ENCODE assay signal across 8 cellular contexts in the genomic region with DNA sequence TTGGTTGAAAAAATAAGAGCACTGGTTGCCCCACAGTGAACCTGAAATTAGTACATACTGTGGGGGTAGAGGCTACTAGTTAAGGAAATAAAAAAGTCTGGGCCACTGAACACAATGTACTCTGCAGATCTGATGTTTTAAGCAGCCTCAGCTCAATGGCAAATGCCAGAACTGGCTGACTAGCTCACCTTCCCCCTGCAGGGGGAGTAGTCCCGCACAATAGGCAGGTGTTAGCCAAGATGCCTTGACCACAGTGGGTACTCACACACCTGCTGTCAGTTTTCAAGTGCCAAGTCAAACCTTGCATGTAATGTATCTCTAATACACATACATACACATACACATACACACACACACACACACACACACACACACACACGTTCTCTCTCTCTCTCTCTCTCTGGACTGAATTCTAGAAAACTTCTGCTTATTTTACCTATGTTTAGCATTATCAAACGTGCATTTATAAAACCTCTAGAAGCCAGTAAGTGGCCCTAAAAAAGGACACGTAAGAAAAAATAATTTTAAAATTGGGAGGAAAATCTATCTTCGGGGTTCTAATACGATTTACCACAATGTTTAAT. TPM values are rescaled to one million over a fixed set of nuclear protein-coding genes. Genes with fewer than 3 reads are reported as not detected.
DNase-seq lines count a peak whose midpoint lies in the region; ATAC-seq and TF ChIP-seq lines count a peak whose summit lies in the region.

No MANE protein-coding gene starts in this region.

- H2AFZ ChIP-seq in fibroblast of lung (ENCODE audit: low read length), result no peak overlapping the region

- no peaks in the 10 kb centered on the region for H4K20me1 ChIP-seq in fibroblast of lung (ENCODE audit: control insufficient read depth, extremely low read depth, insufficient read depth, low read length)

- no peaks in the 10 kb centered on the region for H3K4me1 ChIP-seq in fibroblast of lung (ENCODE audit: control insufficient read depth, extremely low read depth, insufficient read depth, low read length)

- no peak overlapping the region for H3K9ac ChIP-seq in fibroblast of lung (ENCODE audit: insufficient read depth, low read length)

- peak; percentile 91 for ATAC-seq in GM21423 (IDR thresholded peaks at IDR 0.05; ENCODE audit: unreplicated experiment)
- ATAC-seq in HG03039 (IDR thresholded peaks at IDR 0.05; ENCODE audit: unreplicated experiment), result no peak
- no peak for ATAC-seq in GM19455 (IDR thresholded peaks at IDR 0.05; ENCODE audit: unreplicated experiment)

- no peaks in the 10 kb centered on the region for H3K9me3 ChIP-seq in WERI-Rb-1 (ENCODE audit: severe bottlenecking)
- no peaks in the 10 kb centered on the region for H3K9me3 ChIP-seq in fibroblast of lung (ENCODE audit: control insufficient read depth, insufficient read depth, low read depth, low read length)

- no peaks in the 10 kb centered on the region for H3K79me2 ChIP-seq in fibroblast of lung (ENCODE audit: control insufficient read depth, insufficient read depth, low read length)

- DNase-seq in EH (ENCODE audit: low read depth) (peak; percentile 26), M059J (ENCODE audit: low read depth) (peak; percentile 57), WERI-Rb-1 (peak; percentile 89), fibroblast of lung (ENCODE audit: low read depth in 2 of 2) (peak; percentile 21 to 37)
- peak; percentile 15 for DNase-seq in stimulated activated CD4-positive, alpha-beta T cell treated with anti-CD3 and anti-CD28 coated beads, Interleukin-12 subunit alpha, Interleukin-12 subunit beta, amount 100 ng/mL, for 4 hours

- H3K36me3 ChIP-seq in WERI-Rb-1 (no peaks in the 10 kb centered on the region), fibroblast of lung (ENCODE audit: control insufficient read depth, insufficient read depth, low read length) (no peaks in the 10 kb centered on the region)

- H3K4me2 ChIP-seq in fibroblast of lung (ENCODE audit: extremely low read depth, insufficient read depth, low read length), result no peak overlapping the region

- H3K27me3 ChIP-seq in WERI-Rb-1 (ENCODE audit: insufficient read depth, low read depth, severe bottlenecking) (no peaks in the 10 kb centered on the region), fibroblast of lung (ENCODE audit: control insufficient read depth, insufficient read depth, low read length) (no peaks in the 10 kb centered on the region)

- H3K27ac ChIP-seq in WERI-Rb-1, result no peak overlapping the region
- no peak overlapping the region for H3K27ac ChIP-seq in fibroblast of lung (ENCODE audit: insufficient read depth, low read length)

- TF ChIP-seq CTCF in WERI-Rb-1 (IDR thresholded peaks at IDR 0.05; ENCODE audit: low read depth, low read length), result peak; percentile 99
- peak; percentile 39 to 59 for TF ChIP-seq CTCF in fibroblast of lung (conservative IDR thresholded peaks at IDR 0.05 in 1 of 2, IDR thresholded peaks at IDR 0.05 in 1 of 2; ENCODE audit: low read depth in 1 of 2, low read length in 2 of 2)

- H3K4me3 ChIP-seq in WERI-Rb-1 (ENCODE audit: low read depth, low read length), result no peak overlapping the region
- H3K4me3 ChIP-seq in fibroblast of lung (replicated peaks in 1 of 4; ENCODE audit: control extremely low read depth in 1 of 4, insufficient read depth in 1 of 4, low read depth in 3 of 4, low read length in 4 of 4), result no peak overlapping the region

RNA-seq across cellular contexts. Expression of a gene that starts 36.1 kb away (rescaled TPM):
- total RNA-seq in M059J (2014; rRNA removed; shearing (Covaris generic)), result 22.4 and 23.2 TPM in 2 replicates
- total RNA-seq in fibroblast of lung, result 8.5 and 12.7 TPM in 2 replicates
- polyA plus RNA-seq in fibroblast of lung, result 34.5 and 40.4 TPM in 2 replicates
- polyA plus RNA-seq in fibroblast of lung (2012), result 23.4 and 23.5 TPM in 2 replicates
- polyA minus RNA-seq in fibroblast of lung (ENCODE audit: low replicate concordance), result 2.7 and 3.3 TPM in 2 replicates

Comparison
In these comparisons a context has a peak if more than half of its experiments do, and no peak if none do; other contexts are left out.
1. DNase-seq: peak in every context shown above with its lines; median percentile 89 in WERI-Rb-1; 57 in M059J; 29 in fibroblast of lung; 26 in EH; 15 in stimulated activated CD4-positive, alpha-beta T cell treated with anti-CD3 and anti-CD28 coated beads, Interleukin-12 subunit alpha, Interleukin-12 subunit beta, amount 100 ng/mL, for 4 hours.